Comparison of ENCODE assay signal across 8 cellular contexts in the genomic region with DNA sequence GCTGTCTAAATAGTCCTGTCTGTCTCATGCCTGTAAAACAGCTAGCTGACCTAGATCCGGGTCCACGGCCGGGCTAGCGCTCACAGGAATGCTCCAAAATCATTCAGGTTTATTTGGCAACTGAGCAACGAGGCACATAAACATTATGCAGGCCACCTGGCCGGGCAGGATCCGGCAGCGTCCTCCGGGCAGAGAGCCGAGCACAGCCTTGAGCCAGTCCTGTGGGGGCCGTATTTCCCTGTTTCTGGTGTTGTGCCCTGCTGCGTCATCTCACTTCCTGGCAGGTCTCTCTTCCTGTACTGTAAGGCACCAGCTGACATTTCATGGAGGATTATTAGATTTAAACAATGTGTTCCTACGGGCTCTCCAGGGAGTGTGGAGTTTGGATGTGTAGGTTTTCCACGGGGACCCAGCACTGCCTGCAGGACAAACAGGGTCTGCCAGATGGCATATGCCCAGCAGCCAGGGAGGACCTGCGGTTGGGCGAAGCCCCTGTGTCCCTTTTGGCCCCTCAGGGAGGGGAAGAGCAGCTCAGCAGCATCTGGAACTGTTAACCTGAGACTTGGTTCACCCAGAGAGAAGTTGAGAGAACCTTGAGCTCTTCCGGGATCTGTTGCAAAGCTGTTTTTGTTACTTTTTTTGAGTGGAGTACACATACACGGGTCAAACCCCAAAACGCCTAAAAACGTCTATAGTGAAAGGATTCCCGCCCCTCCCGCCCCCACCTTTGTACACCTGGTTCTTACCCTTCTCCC. TPM values are rescaled to one million over a fixed set of nuclear protein-coding genes. Genes with fewer than 3 reads are reported as not detected.
DNase-seq lines count a peak whose midpoint lies in the region; ATAC-seq and TF ChIP-seq lines count a peak whose summit lies in the region.

No MANE protein-coding gene starts in this region.

- POLR2A ChIA-PET in T-cell (lab: Charles Lee): no interaction called here

- peaks cover 0 to 6% (median 0%) of the 10 kb centered on the region in 3 donors for H3K4me1 Mint-ChIP-seq in T-cell

- CTCF ChIA-PET in T-cell (lab: Charles Lee): no interaction called here

- no peaks in the 10 kb centered on the region for H3K36me3 Mint-ChIP-seq in T-cell

- no peak overlapping the region for H3K4me3 Mint-ChIP-seq in T-cell

- no peak for TF ChIP-seq CTCF in retinal pigment epithelial cell (conservative IDR thresholded peaks at IDR 0.05; ENCODE audit: low read depth, low read length)

- no peak overlapping the region for H3K27ac Mint-ChIP-seq in T-cell

- ATAC-seq in GM21825 (IDR thresholded peaks at IDR 0.05; ENCODE audit: unreplicated experiment) (peak; percentile 54), Right ventricle myocardium inferior (peak; percentile 85), T-cell (replicated peaks in 1 of 4) (no peak), GM21515 (IDR thresholded peaks at IDR 0.05; ENCODE audit: unreplicated experiment) (no peak)

- intact Hi-C loops in Right ventricle myocardium inferior (cut with DNase I): no loop called here

- peak overlapping the region; percentile 2 for H3K4me3 ChIP-seq in retinal pigment epithelial cell (ENCODE audit: low read length)

- H3K27me3 Mint-ChIP-seq in T-cell: peaks cover 15 to 23% of the 10 kb centered on the region in 2 donors

- DNase-seq in T1000 (lab: John Stamatoyannopoulos, UW): peak; percentile 30
- DNase-seq in Right ventricle myocardium inferior (ENCODE audit: missing footprints): peak; percentile 78
- peak; percentile 78 for DNase-seq in retinal pigment epithelial cell (ENCODE audit: low read depth)
- DNase-seq in NCI-H748 (lab: John Stamatoyannopoulos, UW; ENCODE audit: unreplicated experiment): no peak
- no peak for DNase-seq in T-cell
- no peak for DNase-seq in iPS-NIHi7 (ENCODE audit: extremely low spot score)

- H3K9me3 Mint-ChIP-seq in T-cell: no peaks in the 10 kb centered on the region

RNA-seq across cellular contexts. Expression of a gene that starts 16.5 kb away (rescaled TPM):
- 2.7 TPM for total RNA-seq in Right ventricle myocardium inferior
- total RNA-seq in T-cell: 1 to 10 TPM; 1.1 to 2.0 (median 1.7) TPM

RNA-seq across cellular contexts. Expression of a gene that starts 23.0 kb away (rescaled TPM):
- total RNA-seq in Right ventricle myocardium inferior: 3.7 TPM
- total RNA-seq in T-cell: 1 to 10 TPM in 1 of 5 donors, under 1 TPM in 2, not detected in 2; 0.26 to 1.2 (median 0.38) TPM

Comparison
In these comparisons a context has a peak if more than half of its experiments do, and no peak if none do; other contexts are left out.
1. ATAC-seq: peak in GM21825 (single experiment) and Right ventricle myocardium inferior (single experiment); none in T-cell (0 of 4) and GM21515 (single experiment).
2. DNase-seq: peak in T1000 (single experiment), Right ventricle myocardium inferior (single experiment) and retinal pigment epithelial cell (single experiment); none in NCI-H748 (single experiment), T-cell (0 of 34) and iPS-NIHi7 (single experiment).